1 cellular context compared by ENCODE assay signal in genomic region chr22:22026157-22026831, GRCh38.
TF ChIP-seq lines count a peak whose summit lies in the region.

No MANE protein-coding gene starts in this region.

TF ChIP-seq in GM23338, 12 proteins besides CTCF, POLR2A, EP300 and RAD21 (continued from another document):
- no peak for TF ChIP-seq ZNF462 (CRISPR knock-in tag; IDR thresholded peaks at IDR 0.05)
